12 cellular contexts compared by ENCODE assay signal in the genomic region with DNA sequence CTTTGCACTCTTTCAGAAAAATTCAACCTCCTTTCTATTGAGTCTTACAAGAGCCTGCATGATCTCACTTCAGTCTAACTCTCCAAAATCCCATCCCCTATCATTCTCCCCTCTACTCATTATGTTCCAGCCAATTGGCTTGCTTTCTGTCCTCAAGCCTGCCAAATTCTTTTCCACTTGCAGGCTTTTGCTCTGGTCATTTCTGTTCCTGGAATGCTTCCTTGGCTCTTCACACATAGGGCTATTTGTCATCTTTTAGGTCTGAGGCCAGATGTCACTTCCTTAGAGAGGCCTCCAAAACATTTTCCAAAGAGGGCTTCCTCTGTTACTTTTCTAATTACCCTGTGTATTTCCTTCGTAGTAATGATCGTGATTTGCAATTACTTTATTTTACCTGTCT. TPM values are rescaled to one million over a fixed set of nuclear protein-coding genes. Genes with fewer than 3 reads are reported as not detected.
DNase-seq lines count a peak whose midpoint lies in the region; ATAC-seq, FAIRE-seq and TF ChIP-seq lines count a peak whose summit lies in the region.
"Had no signal": no experiment of that assay in that cellular context is flagged by ENCODE, and none has a peak within 500 bp of the region (broad histone marks: within the 10 kb centered on the region; RNA-seq: fewer than 3 reads in every experiment).

No MANE protein-coding gene starts in this region.

- H3K9me3 Mint-ChIP-seq in MCF 10A (ENCODE audit: unreplicated experiment) (no peaks in the 10 kb centered on the region), H9 (no peaks in the 10 kb centered on the region)
- no peaks in the 10 kb centered on the region for H3K9me3 Mint-ChIP-seq in stimulated activated naive CD8-positive, alpha-beta T cell treated with anti-CD3 and anti-CD28 coated beads, Interleukin-15, amount 100 ng/mL, for 72 hours
- H3K9me3 Mint-ChIP-seq in stimulated activated effector memory CD8-positive, alpha-beta T cell treated with anti-CD3 and anti-CD28 coated beads, Interleukin-12 subunit alpha, Interleukin-12 subunit beta, amount 100 ng/mL, for 72 hours = no peaks in the 10 kb centered on the region

- H3K4me1 Mint-ChIP-seq in MCF 10A (ENCODE audit: insufficient read depth, unreplicated experiment) = peaks cover 41% of the 10 kb centered on the region
- peaks cover 53% of the 10 kb centered on the region for H3K4me1 Mint-ChIP-seq in stimulated activated naive CD8-positive, alpha-beta T cell treated with anti-CD3 and anti-CD28 coated beads, Interleukin-15, amount 100 ng/mL, for 72 hours
- H3K4me1 Mint-ChIP-seq in H9 = peaks cover 25 to 30% of the 10 kb centered on the region in 2 experiments
- peaks cover 12% of the 10 kb centered on the region for H3K4me1 Mint-ChIP-seq in stimulated activated effector memory CD8-positive, alpha-beta T cell treated with anti-CD3 and anti-CD28 coated beads, Interleukin-12 subunit alpha, Interleukin-12 subunit beta, amount 100 ng/mL, for 72 hours

- no peak overlapping the region for H2BK20ac ChIP-seq in H9 (ENCODE audit: low read depth, low read length, poor library complexity, severe bottlenecking)

- H3K23ac ChIP-seq in H9 (ENCODE audit: insufficient read length, low read depth, low read length) = no peak overlapping the region

- H3K27me3 Mint-ChIP-seq in MCF 10A (ENCODE audit: insufficient read depth, unreplicated experiment) (no peaks in the 10 kb centered on the region), H9 (ENCODE audit: low read depth) (no peaks in the 10 kb centered on the region)
- no peaks in the 10 kb centered on the region for H3K27me3 Mint-ChIP-seq in stimulated activated naive CD8-positive, alpha-beta T cell treated with anti-CD3 and anti-CD28 coated beads, Interleukin-15, amount 100 ng/mL, for 72 hours

- no peaks in the 10 kb centered on the region for H3K27me3 ChIP-seq in breast epithelium
- H3K27me3 ChIP-seq in K562 (ENCODE audit: control insufficient read depth in 2 of 2, insufficient read depth in 2 of 2, low read length in 2 of 2) = no peaks in the 10 kb centered on the region
- no peaks in the 10 kb centered on the region for H3K27me3 ChIP-seq in H9 (ENCODE audit: insufficient read depth, low read length)
- H3K27me3 ChIP-seq: stomach had no signal

- no peak overlapping the region for H3K4ac ChIP-seq in H9 (ENCODE audit: low read depth, low read length)

- H3K36me3 Mint-ChIP-seq in MCF 10A (ENCODE audit: insufficient read depth, unreplicated experiment) (peaks cover 10% of the 10 kb centered on the region), H9 (ENCODE audit: insufficient read depth in 1 of 3, low read depth in 3 of 3) (no peaks in the 10 kb centered on the region)
- no peaks in the 10 kb centered on the region for H3K36me3 Mint-ChIP-seq in stimulated activated effector memory CD8-positive, alpha-beta T cell treated with anti-CD3 and anti-CD28 coated beads, Interleukin-12 subunit alpha, Interleukin-12 subunit beta, amount 100 ng/mL, for 72 hours

- no peak overlapping the region for H3T11ph ChIP-seq in H9 (ENCODE audit: low read length)

- CTCF ChIA-PET in MCF 10A (lab: Yijun Ruan, JAX) (interaction anchor here (0.7 to 1.3 kb wide), 4 partner anchors 13 to 92 kb away, joined by 3 to 4 read pairs (median 3); no protein-coding TSS in a partner anchor), K562 (lab: Yijun Ruan, JAX; ENCODE audit: low intra/inter-chr PET ratio) (no interaction called here)

- H3K27ac ChIP-seq in breast epithelium (peak overlapping the region in 1 of 2 donors; percentile 10), K562 (ENCODE audit: extremely low read depth, low read depth, low read length) (no peak overlapping the region), H9 (ENCODE audit: insufficient read length, low read depth, low read length) (no peak overlapping the region)
- H3K27ac ChIP-seq: KMS-11 had no signal

- no peak overlapping the region for H2BK5ac ChIP-seq in H9 (ENCODE audit: insufficient read length, low read length)

- no peak overlapping the region for H2BK120ac ChIP-seq in H9 (ENCODE audit: low read depth, low read length, poor library complexity, severe bottlenecking)

- no peak overlapping the region for H4K8ac ChIP-seq in H9 (replicated peaks; ENCODE audit: insufficient read length, low read depth, low read length)

- H4K91ac ChIP-seq in H9 (ENCODE audit: insufficient read length, low read depth, low read length) = no peak overlapping the region

- intact Hi-C loops in MCF 10A (cut with micrococcal nuclease) (no loop called here), breast epithelium (cut with DNase I; ENCODE audit: low total_unique reads) (no loop called here), K562 (cut with micrococcal nuclease) (no loop called here)

- H3K23me2 ChIP-seq in H9 (ENCODE audit: insufficient read length, low read depth, low read length, poor library complexity, severe bottlenecking) = no peaks in the 10 kb centered on the region

- H3K18ac ChIP-seq in H9 (ENCODE audit: insufficient read length, low read depth, low read length) = no peak overlapping the region

- POLR2A ChIA-PET in MCF 10A (lab: Yijun Ruan, JAX) = interaction anchor here (1.4 to 8.9 kb wide), 5 partner anchors 9 to 92 kb away, joined by 5 to 167 read pairs (median 6); a partner anchor contains a TSS
- POLR2A ChIA-PET in K562 (lab: Yijun Ruan, JAX) = interaction anchor here (7.3 kb wide), 1 partner anchor 12 kb away, joined by 38 read pairs; a partner anchor contains a TSS

- no peak overlapping the region for H3K14ac ChIP-seq in H9 (ENCODE audit: insufficient read depth, low read length)

- H3K9ac ChIP-seq in K562 (ENCODE audit: insufficient read depth in 1 of 2, low read depth in 2 of 2, low read length in 2 of 2) (peak overlapping the region in 1 of 2 experiments; percentile 1; a peak in 1 of 4 replicates), H9 (ENCODE audit: extremely low read depth, insufficient read length, low read length) (no peak overlapping the region)
- H3K9ac ChIP-seq: KMS-11 had no signal

- DNase-seq in MCF 10A (ENCODE audit: unreplicated experiment) (no peak), breast epithelium (ENCODE audit: low spot score in 2 of 2) (no peak), K562 (ENCODE audit: extremely low read depth in 1 of 4, low spot score in 3 of 4) (no peak), kidney tubule cell (ENCODE audit: low spot score) (peak; percentile 17), H9 (no peak)
- DNase-seq in stimulated activated naive CD8-positive, alpha-beta T cell treated with anti-CD3 and anti-CD28 coated beads, Interleukin-15, amount 100 ng/mL, for 72 hours = no peak
- no peak for DNase-seq in stimulated activated effector memory CD8-positive, alpha-beta T cell treated with anti-CD3 and anti-CD28 coated beads, Interleukin-12 subunit alpha, Interleukin-12 subunit beta, amount 100 ng/mL, for 72 hours (ENCODE audit: low spot score in 2 of 2)
- no peak for DNase-seq in activated CD4-positive, alpha-beta T cell treated with anti-CD3 and anti-CD28 coated beads, Interleukin-2, amount 50 U/mL, for 48 hours
- DNase-seq: NCI-H2029, RPMI8226, stomach had no signal

- TF ChIP-seq RAD21 in K562 (CRISPR knock-in tag; conservative IDR thresholded peaks at IDR 0.05 in 1 of 2, IDR thresholded peaks at IDR 0.05 in 1 of 2) = no peak

- peak overlapping the region; percentile 10 for H3K27ac Mint-ChIP-seq in MCF 10A (ENCODE audit: low read depth, unreplicated experiment)
- H3K27ac Mint-ChIP-seq in stimulated activated naive CD8-positive, alpha-beta T cell treated with anti-CD3 and anti-CD28 coated beads, Interleukin-15, amount 100 ng/mL, for 72 hours = peak overlapping the region; percentile 1 to 81
- peak overlapping the region in 1 of 3 experiments; percentile 20; a peak in 2 of 7 replicates for H3K27ac Mint-ChIP-seq in H9
- no peak overlapping the region for H3K27ac Mint-ChIP-seq in stimulated activated effector memory CD8-positive, alpha-beta T cell treated with anti-CD3 and anti-CD28 coated beads, Interleukin-12 subunit alpha, Interleukin-12 subunit beta, amount 100 ng/mL, for 72 hours

- H3K4me1 ChIP-seq in breast epithelium = no peaks in the 10 kb centered on the region
- peaks cover 0 to 24% of the 10 kb centered on the region in 2 experiments; a peak in 4 of 5 replicates for H3K4me1 ChIP-seq in K562 (replicated peaks in 1 of 2; ENCODE audit: control insufficient read depth in 2 of 2, insufficient read depth in 2 of 2, low read length in 2 of 2)
- H3K4me1 ChIP-seq in H9 (ENCODE audit: insufficient read depth, low read length) = 0 out of 2 replicates have a peak, but pooled peaks cover 5% of the 10 kb centered on the region

- BruUV-seq in MCF 10A (replicated peaks; lab: Mats Ljungman, UMichigan) (no TSS peak), K562 (replicated peaks; lab: Mats Ljungman, UMichigan) (no TSS peak)

- no peak overlapping the region for H2AK5ac ChIP-seq in H9 (ENCODE audit: insufficient read length, low read length)

- no peaks in the 10 kb centered on the region for H3K9me1 ChIP-seq in K562 (ENCODE audit: control insufficient read depth, insufficient read depth, low read length)

- H3K9me3 ChIP-seq in breast epithelium (no peaks in the 10 kb centered on the region), K562 (replicated peaks; ENCODE audit: control insufficient read depth, insufficient read depth, low read depth, low read length) (no peaks in the 10 kb centered on the region), H9 (ENCODE audit: control insufficient read depth, low read depth, low read length) (no peaks in the 10 kb centered on the region)
- H3K9me3 ChIP-seq: stomach had no signal

- no peak; the same call in 1 of the 3 replicates for ATAC-seq in K562
- ATAC-seq in stimulated activated naive CD8-positive, alpha-beta T cell treated with anti-CD3 and anti-CD28 coated beads, Interleukin-15, amount 100 ng/mL, for 72 hours = no peak
- ATAC-seq in stimulated activated effector memory CD8-positive, alpha-beta T cell treated with anti-CD3 and anti-CD28 coated beads, Interleukin-12 subunit alpha, Interleukin-12 subunit beta, amount 100 ng/mL, for 72 hours = no peak

- 80% methylated on average over 2 of the region's 2 CpGs for WGBS in K562 (ENCODE audit: insufficient coverage, low coverage, missing lambda C conversion rate)
- WGBS in H9 (ENCODE audit: extremely low coverage, insufficient read length, low lambda C conversion rate) = no CpG with 5 or more reads among the region's 2 CpGs

- H4K5ac ChIP-seq in H9 (ENCODE audit: insufficient read length, low read depth, low read length) = no peak overlapping the region

- H3K79me2 ChIP-seq in K562 (ENCODE audit: control insufficient read depth, insufficient read depth, low read length) (0 out of 3 replicates have a peak, but pooled peaks cover 3% of the 10 kb centered on the region), H9 (ENCODE audit: insufficient read depth, low read length) (no peaks in the 10 kb centered on the region)

- no peak overlapping the region for H3K56ac ChIP-seq in H9 (ENCODE audit: insufficient read length, low read depth, low read length)

- no peak for TF ChIP-seq EP300 in K562 (IDR thresholded peaks at IDR 0.05; ENCODE audit: low read length)

- H3K79me1 ChIP-seq in H9 (ENCODE audit: insufficient read depth, low read depth, low read length, poor library complexity, severe bottlenecking) = no peaks in the 10 kb centered on the region

- H2AFZ ChIP-seq in K562 (ENCODE audit: low read depth, low read length) (peak overlapping the region; percentile 18; the same call in 1 of the 2 replicates), H9 (ENCODE audit: low read length) (no peak overlapping the region)

- H3K4me3 ChIP-seq in breast epithelium (no peak overlapping the region), K562 (no peak overlapping the region)
- H3K4me3 ChIP-seq: stomach had no signal

- no peak overlapping the region for H2BK15ac ChIP-seq in H9 (ENCODE audit: low read depth, low read length)

- H4K20me1 ChIP-seq in K562 (replicated peaks; ENCODE audit: control insufficient read depth, insufficient read depth, low read length) (no peaks in the 10 kb centered on the region), H9 (ENCODE audit: control insufficient read depth, insufficient read depth, insufficient read length) (no peaks in the 10 kb centered on the region)

- in situ Hi-C loops in K562 (cut with MboI) = no loop called here

- no peak for FAIRE-seq in K562 (lab: Jason Lieb, UNC)

- TF ChIP-seq CTCF in MCF 10A (IDR thresholded peaks at IDR 0.05; ENCODE audit: unreplicated experiment) = no peak
- no peak for TF ChIP-seq CTCF in breast epithelium (IDR thresholded peaks at IDR 0.05)
- TF ChIP-seq CTCF in K562 (IDR thresholded peaks at IDR 0.05 in 2 of 3, conservative IDR thresholded peaks at IDR 0.05 in 1 of 3; ENCODE audit: insufficient read depth in 2 of 3, low read depth in 1 of 3, low read length in 3 of 3) = no peak
- TF ChIP-seq CTCF in H9 (conservative IDR thresholded peaks at IDR 0.05) = no peak

- no peaks in the 10 kb centered on the region for H3K36me3 ChIP-seq in breast epithelium
- no peaks in the 10 kb centered on the region for H3K36me3 ChIP-seq in K562 (ENCODE audit: control insufficient read depth, insufficient read depth, low read length)
- H3K36me3 ChIP-seq: stomach had no signal

- H3K4me3 Mint-ChIP-seq in MCF 10A (ENCODE audit: unreplicated experiment) (no peak overlapping the region), H9 (no peak overlapping the region)
- peak overlapping the region in 1 of 2 donors; percentile 14 for H3K4me3 Mint-ChIP-seq in stimulated activated naive CD8-positive, alpha-beta T cell treated with anti-CD3 and anti-CD28 coated beads, Interleukin-15, amount 100 ng/mL, for 72 hours
- no peak overlapping the region for H3K4me3 Mint-ChIP-seq in stimulated activated effector memory CD8-positive, alpha-beta T cell treated with anti-CD3 and anti-CD28 coated beads, Interleukin-12 subunit alpha, Interleukin-12 subunit beta, amount 100 ng/mL, for 72 hours

- H2BK12ac ChIP-seq in H9 (ENCODE audit: insufficient read length, low read depth, low read length) = no peak overlapping the region

- no peak for TF ChIP-seq POLR2A in breast epithelium (IDR thresholded peaks at IDR 0.05)
- no peak for TF ChIP-seq POLR2A in K562 (conservative IDR thresholded peaks at IDR 0.05)

- no peak overlapping the region for H3K4me2 ChIP-seq in K562 (ENCODE audit: insufficient read depth, low read length)
- H3K4me2 ChIP-seq in H9 (ENCODE audit: insufficient read depth, insufficient read length, low read length) = no peak overlapping the region
- H3K4me2 ChIP-seq: KMS-11 had no signal

RNA-seq across cellular contexts. Expression of a gene that starts 11.8 kb away (rescaled TPM):
- total RNA-seq in MCF 10A (2022) (50.8 and 54.7 TPM in 2 replicates), breast epithelium (100 to 1,000 TPM in 2 of 3 donors, 10 to 100 TPM in 1; 67.5 to 114 (median 102) TPM), K562 (2014; rRNA removed) (55.6 and 58.7 TPM in 2 replicates), K562 (2014; rRNA removed; fragmentation: Illumina TruSeq; extraction: Trizol) (103 and 112 TPM in 2 replicates), K562 (2015; rRNA removed; fragmentation: Illumina TruSeq; extraction: Trizol) (124 and 133 TPM in 2 replicates), K562 (2021) (48.8 and 50.3 TPM in 2 replicates), H9 (2021) (62.7 and 63.5 TPM in 2 replicates)
- 44.8 and 254 TPM in 2 replicates for total RNA-seq in K562 (2011; cell fraction: chromatin; rRNA removed; ENCODE audit: low replicate concordance)
- 14.8 and 27.5 TPM in 2 replicates for total RNA-seq in K562 (2011; cell fraction: nucleolus; rRNA removed)
- total RNA-seq in K562 (2011; cell fraction: nucleoplasm; rRNA removed) = 79.9 and 108 TPM in 2 replicates
- polyA plus RNA-seq in K562 (2011; rRNA removed) (38.0 and 68.0 TPM in 2 replicates), K562 (2014; fragmentation: Illumina TruSeq; extraction: Trizol) (56.4 and 90.8 TPM in 2 replicates), K562 (2014; fragmentation: Nextera tagmentation; extraction: Ambion mirVana) (10 to 100 TPM; 27.3 to 28.6 TPM), K562 (2014; rRNA removed) (45.3 and 52.6 TPM in 2 replicates)
- 12.8 and 20.8 TPM in 2 replicates for polyA plus RNA-seq in K562 (2011; cell fraction: cytosol; rRNA removed)
- polyA plus RNA-seq in K562 (2011; cell fraction: nucleus; rRNA removed) = 65.9 and 75.1 TPM in 2 replicates
- polyA plus RNA-seq in K562 (2012) = 24.9 and 26.1 TPM in 2 replicates
- 142 and 159 TPM in 2 replicates for polyA minus RNA-seq in K562 (2011; rRNA and poly(A)+ RNA removed)
- polyA minus RNA-seq in K562 (2011; cell fraction: cytosol; rRNA and poly(A)+ RNA removed) = 32.8 and 50.2 TPM in 2 replicates
- polyA minus RNA-seq in K562 (2011; cell fraction: nucleus; rRNA and poly(A)+ RNA removed) = 89.1 and 140 TPM in 2 replicates
